Comparison of ENCODE assay signal across 9 cellular contexts in genomic region chr18:77053616-77054287, GRCh38.
DNase-seq lines count a peak whose midpoint lies in the region; ATAC-seq and TF ChIP-seq lines count a peak whose summit lies in the region.
"Had no signal": no experiment of that assay in that cellular context is flagged by ENCODE, and none has a peak within 500 bp of the region (broad histone marks: within the 10 kb centered on the region; RNA-seq: fewer than 3 reads in every experiment).

No MANE protein-coding gene starts in this region.

- no peak for DNase-seq in activated T-cell treated with anti-CD3 and anti-CD28 coated beads, Interleukin-2, amount 50 U/mL, for 72 hours
- no peak for DNase-seq in activated T-cell treated with anti-CD3 and anti-CD28 coated beads, Interleukin-2, amount 50 U/mL, for 1 hour
- DNase-seq in ascending aorta (ENCODE audit: low spot score in 2 of 2), result peak in 1 of 2 donors; percentile 62
- no peak for DNase-seq in transverse colon
- DNase-seq in NCI-H526 (lab: John Stamatoyannopoulos, UW), result no peak
- no peak for DNase-seq in amygdala (lab: John Stamatoyannopoulos, UW)

- H3K27me3 ChIP-seq in ascending aorta, result no peaks in the 10 kb centered on the region
- no peaks in the 10 kb centered on the region for H3K27me3 ChIP-seq in muscle layer of duodenum (ENCODE audit: low read depth, low read length)
- H3K27me3 ChIP-seq in transverse colon, result no peaks in the 10 kb centered on the region

- no peak for TF ChIP-seq POLR2A in transverse colon (IDR thresholded peaks at IDR 0.05)

- H3K9me3 ChIP-seq in ascending aorta (no peaks in the 10 kb centered on the region), muscle layer of duodenum (ENCODE audit: control insufficient read depth in 1 of 2, low read length in 2 of 2) (no peaks in the 10 kb centered on the region), transverse colon (no peaks in the 10 kb centered on the region)

- H3K4me3 Mint-ChIP-seq in activated T-cell treated with anti-CD3 and anti-CD28 coated beads, Interleukin-2, amount 50 U/mL, for 72 hours, result peak overlapping the region; percentile 68 to 97

- H3K9me3 Mint-ChIP-seq in activated T-cell treated with anti-CD3 and anti-CD28 coated beads, Interleukin-2, amount 50 U/mL, for 72 hours, result no peaks in the 10 kb centered on the region

- peaks cover 2 to 4% of the 10 kb centered on the region in 2 donors for H3K36me3 Mint-ChIP-seq in activated T-cell treated with anti-CD3 and anti-CD28 coated beads, Interleukin-2, amount 50 U/mL, for 72 hours (ENCODE audit: insufficient read depth in 2 of 2)

- no peaks in the 10 kb centered on the region for H3K36me3 ChIP-seq in ascending aorta
- H3K36me3 ChIP-seq in muscle layer of duodenum (ENCODE audit: control insufficient read depth in 1 of 2, insufficient read depth in 2 of 2, low read length in 2 of 2), result no peaks in the 10 kb centered on the region
- no peaks in the 10 kb centered on the region for H3K36me3 ChIP-seq in transverse colon

- H3K27me3 Mint-ChIP-seq in activated T-cell treated with anti-CD3 and anti-CD28 coated beads, Interleukin-2, amount 50 U/mL, for 72 hours (ENCODE audit: low read depth), result no peaks in the 10 kb centered on the region

- H3K4me3 ChIP-seq in ascending aorta (no peak overlapping the region), muscle layer of duodenum (ENCODE audit: low read depth in 1 of 2, low read length in 2 of 2) (no peak overlapping the region), transverse colon (no peak overlapping the region)

- H3K4me1 ChIP-seq in ascending aorta (peaks cover 3 to 9% of the 10 kb centered on the region in 2 donors), muscle layer of duodenum (ENCODE audit: control insufficient read depth in 1 of 2, insufficient read depth in 2 of 2, low read length in 2 of 2) (peaks cover 35 to 48% of the 10 kb centered on the region in 2 donors), transverse colon (peaks cover 11 to 50% (median 33%) of the 10 kb centered on the region in 4 donors)

- TF ChIP-seq CTCF in ascending aorta (IDR thresholded peaks at IDR 0.05) (no peak), transverse colon (IDR thresholded peaks at IDR 0.05) (no peak)

- peaks cover 57% of the 10 kb centered on the region for H3K4me1 Mint-ChIP-seq in activated T-cell treated with anti-CD3 and anti-CD28 coated beads, Interleukin-2, amount 50 U/mL, for 72 hours (ENCODE audit: low read depth)

- WGBS in transverse colon (ENCODE audit: low coverage in 1 of 2), 2 donors, result 91% methylated on average over 18 of the region's 18 CpGs; no CpG with 5 or more reads in 1 of the 2 donors

- in situ Hi-C loops in transverse colon (cut with MboI; ENCODE audit: low pct_ligation_motif_present in 1 of 4, low pct_unique_long_range_greater_than_20kb in 1 of 4, low sequenced_read_pairs in 3 of 4), result no loop called here

- H3K27ac Mint-ChIP-seq in activated T-cell treated with anti-CD3 and anti-CD28 coated beads, Interleukin-2, amount 50 U/mL, for 72 hours, result peak overlapping the region; percentile 99

- intact Hi-C loops in ascending aorta (cut with DNase I), result loop anchor here (2.0 kb wide), 1 partner anchor 53 kb away; no protein-coding TSS in a partner anchor
- intact Hi-C loops in transverse colon (cut with DNase I; ENCODE audit: low total_unique reads), result no loop called here

- TF ChIP-seq EP300 in transverse colon (IDR thresholded peaks at IDR 0.05; ENCODE audit: low read depth), result no peak

- ATAC-seq in activated T-cell treated with anti-CD3 and anti-CD28 coated beads, Interleukin-2, amount 50 U/mL, for 72 hours (replicated peaks in 1 of 2), result no peak
- no peak for ATAC-seq in GM21723 (IDR thresholded peaks at IDR 0.05; ENCODE audit: unreplicated experiment)
- ATAC-seq: HCT116 had no signal

- H3K27ac ChIP-seq in ascending aorta (peak overlapping the region; percentile 60 to 66), muscle layer of duodenum (ENCODE audit: low read length) (peak overlapping the region; percentile 87), transverse colon (peak overlapping the region; percentile 69 to 83 (median 79))
